11 cellular contexts compared by ENCODE assay signal in the genomic region with DNA sequence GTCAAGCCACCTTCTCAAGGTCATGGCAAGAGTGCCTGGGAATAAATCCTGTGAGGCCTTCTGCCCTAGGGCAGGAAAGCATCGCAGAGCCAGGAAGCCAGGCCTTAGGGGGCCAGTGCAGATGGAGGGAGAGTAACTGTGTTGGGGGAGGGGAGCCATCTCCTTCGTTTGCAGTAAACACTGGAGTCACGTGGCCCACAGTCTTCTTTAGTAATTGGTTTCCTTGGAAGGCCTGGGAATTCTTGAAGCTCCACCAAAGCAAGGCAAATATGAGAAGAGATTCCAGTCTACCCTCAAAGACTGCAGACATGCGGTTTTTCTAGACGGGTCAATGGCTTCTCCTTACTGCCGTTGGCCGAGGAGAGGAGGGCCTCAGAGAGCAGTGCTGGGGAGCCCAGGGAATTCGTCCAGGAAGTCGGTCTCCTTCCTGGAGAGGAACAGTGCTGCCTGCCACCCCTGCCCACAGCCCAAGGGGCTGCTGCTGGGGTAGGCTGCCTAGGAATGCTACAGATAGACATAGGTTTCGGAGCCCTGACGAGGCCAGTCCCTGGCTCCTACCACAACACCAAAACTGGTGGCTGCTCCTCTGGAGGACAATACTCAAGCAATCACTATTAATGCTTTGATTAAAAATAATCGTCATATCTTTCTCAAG. TPM values are rescaled to one million over a fixed set of nuclear protein-coding genes. Genes with fewer than 3 reads are reported as not detected.
DNase-seq lines count a peak whose midpoint lies in the region; ATAC-seq and TF ChIP-seq lines count a peak whose summit lies in the region.
"Had no signal": no experiment of that assay in that cellular context is flagged by ENCODE, and none has a peak within 500 bp of the region (broad histone marks: within the 10 kb centered on the region; RNA-seq: fewer than 3 reads in every experiment).

No MANE protein-coding gene starts in this region.

- intact Hi-C loops in adrenal gland (cut with DNase I), result no loop called here

- DNase-seq in activated T-cell treated with anti-CD3 and anti-CD28 coated beads, Interleukin-2, amount 50 U/mL, for 24 hours, result no peak
- no peak for DNase-seq in activated T-cell treated with anti-CD3 and anti-CD28 coated beads, Interleukin-2, amount 50 U/mL, for 1 hour
- peak; percentile 86 for DNase-seq in amniotic epithelial cell (ENCODE audit: low read depth)
- DNase-seq in iPS-NIHi7 (ENCODE audit: extremely low spot score), result peak; percentile 77
- DNase-seq in adrenal gland, result no peak
- DNase-seq in SIG-M5 (lab: John Stamatoyannopoulos, UW), result no peak
- DNase-seq: cerebellar nuclear complex, SW 1271 had no signal

- WGBS in adrenal gland, 4 donors, result 59 to 63% (median 62%) methylated on average over 11 to 12 of the region's 12 CpGs

- H3K36me3 Mint-ChIP-seq in activated T-cell treated with anti-CD3 and anti-CD28 coated beads, Interleukin-2, amount 50 U/mL, for 24 hours (ENCODE audit: low read depth), result peaks cover 85% of the 10 kb centered on the region

- H3K27ac ChIP-seq in subcutaneous abdominal adipose tissue (ENCODE audit: low read depth, low read length) (peak overlapping the region; percentile 37), adrenal gland (peak overlapping the region in 2 of 5 donors; percentile 17 to 46)

- H3K4me1 Mint-ChIP-seq in activated T-cell treated with anti-CD3 and anti-CD28 coated beads, Interleukin-2, amount 50 U/mL, for 24 hours (ENCODE audit: low read depth), result peaks cover 85% of the 10 kb centered on the region

- no peak for ATAC-seq in GM18868 (IDR thresholded peaks at IDR 0.05; ENCODE audit: unreplicated experiment)
- ATAC-seq: K562 had no signal

- no peak overlapping the region for H3K4me3 Mint-ChIP-seq in activated T-cell treated with anti-CD3 and anti-CD28 coated beads, Interleukin-2, amount 50 U/mL, for 24 hours

- no peak for TF ChIP-seq POLR2A in adrenal gland (IDR thresholded peaks at IDR 0.05)

- H3K9ac ChIP-seq in subcutaneous abdominal adipose tissue (ENCODE audit: low read length in 5 of 5), result no peak overlapping the region

- H3K9me3 Mint-ChIP-seq in activated T-cell treated with anti-CD3 and anti-CD28 coated beads, Interleukin-2, amount 50 U/mL, for 24 hours, result no peaks in the 10 kb centered on the region

- peak overlapping the region; percentile 88 for H3K27ac Mint-ChIP-seq in activated T-cell treated with anti-CD3 and anti-CD28 coated beads, Interleukin-2, amount 50 U/mL, for 24 hours

- no peaks in the 10 kb centered on the region for H3K27me3 Mint-ChIP-seq in activated T-cell treated with anti-CD3 and anti-CD28 coated beads, Interleukin-2, amount 50 U/mL, for 24 hours

- peaks cover 0 to 20% (median 16%) of the 10 kb centered on the region in 5 donors for H3K36me3 ChIP-seq in subcutaneous abdominal adipose tissue (ENCODE audit: control insufficient read depth in 5 of 5, insufficient read depth in 5 of 5, low read length in 5 of 5)
- H3K36me3 ChIP-seq in adrenal gland (replicated peaks in 1 of 2), result peaks cover 0 to 17% of the 10 kb centered on the region in 2 donors

- H3K4me1 ChIP-seq in subcutaneous abdominal adipose tissue (ENCODE audit: control insufficient read depth in 5 of 5, insufficient read depth in 5 of 5, low read length in 5 of 5), result peaks cover 14 to 72% (median 66%) of the 10 kb centered on the region in 5 donors
- peaks cover 17 to 53% of the 10 kb centered on the region in 2 donors for H3K4me1 ChIP-seq in adrenal gland (replicated peaks in 1 of 2)

- H3K4me3 ChIP-seq in subcutaneous abdominal adipose tissue (ENCODE audit: low read depth in 1 of 5, low read length in 5 of 5), result no peak overlapping the region
- H3K4me3 ChIP-seq in adrenal gland, result no peak overlapping the region
- H3K4me3 ChIP-seq: K562 had no signal

- no peaks in the 10 kb centered on the region for H3K27me3 ChIP-seq in subcutaneous abdominal adipose tissue (ENCODE audit: control insufficient read depth in 5 of 5, insufficient read depth in 4 of 5, low read length in 5 of 5)
- no peaks in the 10 kb centered on the region for H3K27me3 ChIP-seq in adrenal gland

- no peak for TF ChIP-seq CTCF in adrenal gland (IDR thresholded peaks at IDR 0.05)

- no peaks in the 10 kb centered on the region for H3K9me3 ChIP-seq in subcutaneous abdominal adipose tissue (ENCODE audit: control insufficient read depth in 5 of 5, low read length in 5 of 5)
- no peaks in the 10 kb centered on the region for H3K9me3 ChIP-seq in adrenal gland (replicated peaks in 1 of 3)

RNA-seq across cellular contexts. Expression of a gene that starts 30.6 kb away (rescaled TPM):
- 10 to 100 TPM; 45.5 to 92.5 (median 76.8) TPM for total RNA-seq in adrenal gland
- 100 to 1,000 TPM in 1 of 3 donors, 10 to 100 TPM in 2; 44.5 to 170 (median 97.3) TPM for polyA plus RNA-seq in adrenal gland

Comparison
In these comparisons a context has a peak if more than half of its experiments do, and no peak if none do; other contexts are left out.
1. DNase-seq: peak in amniotic epithelial cell (single experiment) and iPS-NIHi7 (single experiment); none in activated T-cell treated with anti-CD3 and anti-CD28 coated beads, Interleukin-2, amount 50 U/mL, for 24 hours (single experiment), activated T-cell treated with anti-CD3 and anti-CD28 coated beads, Interleukin-2, amount 50 U/mL, for 1 hour (single experiment), adrenal gland (0 of 7) and SIG-M5 (single experiment).